ENCODE assay signal across 19 cellular contexts in the genomic region with DNA sequence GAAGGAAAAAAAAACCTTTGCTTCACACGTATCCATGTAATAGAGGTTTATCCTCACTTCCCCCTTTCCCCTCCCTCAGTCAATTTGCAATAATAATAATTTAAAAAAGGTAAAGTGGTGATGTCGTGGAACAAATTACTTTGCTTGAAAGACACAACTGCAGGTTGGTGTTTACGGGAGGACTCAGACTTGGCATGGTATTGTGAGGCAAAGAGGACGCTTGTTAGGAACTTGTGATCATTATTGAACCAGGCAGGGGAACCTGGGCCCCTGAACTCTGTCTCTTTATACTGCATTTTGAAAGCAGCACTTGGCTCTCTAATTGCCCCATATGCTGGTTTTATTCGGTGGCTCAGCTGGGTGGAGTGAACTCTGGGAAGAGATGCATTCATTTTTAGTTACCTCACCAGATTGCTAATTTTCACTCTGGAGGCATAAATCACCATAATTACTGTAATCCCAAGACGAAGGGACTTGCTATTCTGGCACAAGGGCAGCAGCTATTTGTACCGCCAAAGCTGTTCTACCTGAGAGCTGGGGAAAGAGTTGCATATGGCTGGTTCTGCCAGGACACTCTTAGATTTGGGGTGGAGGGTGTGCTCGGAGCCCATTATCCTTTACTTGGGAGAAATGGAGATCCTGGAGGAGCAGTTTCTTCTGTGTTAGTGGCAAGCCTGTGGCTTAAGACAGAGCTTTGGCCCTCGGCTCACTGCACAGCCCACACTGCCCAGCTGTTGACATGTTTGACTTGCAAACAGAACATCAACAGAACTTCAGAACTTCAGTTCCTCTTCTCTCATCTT. TPM values are rescaled to one million over a fixed set of nuclear protein-coding genes. Genes with fewer than 3 reads are reported as not detected.
DNase-seq lines count a peak whose midpoint lies in the region; ATAC-seq and TF ChIP-seq lines count a peak whose summit lies in the region.
"Had no signal": no experiment of that assay in that cellular context is flagged by ENCODE, and none has a peak within 500 bp of the region (broad histone marks: within the 10 kb centered on the region; RNA-seq: fewer than 3 reads in every experiment).

No MANE protein-coding gene starts in this region.

- H4K20me1 ChIP-seq in PC-3 (ENCODE audit: low read length): no peaks in the 10 kb centered on the region

- H3K4me1 ChIP-seq in PC-3 (ENCODE audit: insufficient read depth, low read length): no peaks in the 10 kb centered on the region
- H3K4me1 ChIP-seq in liver (ENCODE audit: control insufficient read depth in 4 of 4, insufficient read depth in 4 of 4, low read length in 3 of 4): peaks cover 17 to 60% (median 47%) of the 10 kb centered on the region in 4 donors

- no peaks in the 10 kb centered on the region for H3K36me3 Mint-ChIP-seq in T-helper 2 cell treated with Interferon-gamma antibody and Interleukin-4, amounts not matched to agents 5 μg/mL and 100 μg/mL, for 36 hours (ENCODE audit: low read depth)

- POLR2A ChIA-PET in PC-3 (lab: Charles Lee; ENCODE audit: unreplicated experiment): interaction anchor here (0.6 kb wide), 1 partner anchor 110 kb away, joined by 3 read pairs; no protein-coding TSS in a partner anchor

- no peak overlapping the region for H3K9ac ChIP-seq in PC-3 (ENCODE audit: low read length)
- peak overlapping the region in 1 of 2 donors; percentile 74 for H3K9ac ChIP-seq in liver (ENCODE audit: low read depth in 1 of 2, low read length in 2 of 2)

- intact Hi-C loops in PC-3 (cut with micrococcal nuclease): no loop called here

- CTCF ChIA-PET in PC-3 (lab: Charles Lee): no interaction called here

- no peak overlapping the region for H3K27ac Mint-ChIP-seq in T-helper 2 cell treated with Interferon-gamma antibody and Interleukin-4, amounts not matched to agents 5 μg/mL and 100 μg/mL, for 36 hours
- H3K27ac Mint-ChIP-seq: activated CD4-positive, alpha-beta T cell treated with anti-CD3 and anti-CD28 coated beads, Interleukin-2, amount 10 ng/mL, durations not matched to agents 7 days and 5 days; activated T-cell treated with anti-CD3 and anti-CD28 coated beads, Interleukin-2, amount 50 U/mL, for 72 hours had no signal

- no peak for TF ChIP-seq POLR2A in GM18505 (IDR thresholded peaks at IDR 0.05; ENCODE audit: borderline replicate concordance, extremely low read depth, insufficient read depth, insufficient read length)

- no peaks in the 10 kb centered on the region for H3K9me3 Mint-ChIP-seq in T-helper 2 cell treated with Interferon-gamma antibody and Interleukin-4, amounts not matched to agents 5 μg/mL and 100 μg/mL, for 36 hours
- H3K9me3 Mint-ChIP-seq: activated CD4-positive, alpha-beta T cell treated with anti-CD3 and anti-CD28 coated beads, Interleukin-2, amount 10 ng/mL, durations not matched to agents 7 days and 5 days; activated T-cell treated with anti-CD3 and anti-CD28 coated beads, Interleukin-2, amount 50 U/mL, for 72 hours; neural crest cell had no signal

- H3K4me3 Mint-ChIP-seq in T-helper 2 cell treated with Interferon-gamma antibody and Interleukin-4, amounts not matched to agents 5 μg/mL and 100 μg/mL, for 36 hours: no peak overlapping the region
- H3K4me3 Mint-ChIP-seq: activated CD4-positive, alpha-beta T cell treated with anti-CD3 and anti-CD28 coated beads, Interleukin-2, amount 10 ng/mL, durations not matched to agents 7 days and 5 days; activated T-cell treated with anti-CD3 and anti-CD28 coated beads, Interleukin-2, amount 50 U/mL, for 72 hours; neural crest cell had no signal

- DNase-seq in AG20443 (ENCODE audit: low spot score) (peak; percentile 64), NCI-H1694 (lab: John Stamatoyannopoulos, UW) (peak; percentile 93), PC-3 (no peak)
- DNase-seq in activated CD4-positive, alpha-beta T cell treated with anti-CD3 and anti-CD28 coated beads, Interleukin-2, amount 50 U/mL, for 1 hour: no peak
- no peak for DNase-seq in T-helper 2 cell treated with Interferon-gamma antibody and Interleukin-4, amounts not matched to agents 5 μg/mL and 100 μg/mL, for 36 hours (ENCODE audit: low spot score)
- DNase-seq: activated CD4-positive, alpha-beta T cell treated with anti-CD3 and anti-CD28 coated beads, Interleukin-2, amount 10 ng/mL, durations not matched to agents 7 days and 5 days; activated T-cell treated with anti-CD3 and anti-CD28 coated beads, Interleukin-2, amount 50 U/mL, for 72 hours; adrenal gland; AML-193; NCI-H1105 had no signal

- ATAC-seq in PC-3 (no peak), GM18505 (IDR thresholded peaks at IDR 0.05; ENCODE audit: unreplicated experiment) (no peak), HG02763 (IDR thresholded peaks at IDR 0.05; ENCODE audit: unreplicated experiment) (no peak)
- ATAC-seq: activated T-cell treated with anti-CD3 and anti-CD28 coated beads, Interleukin-2, amount 50 U/mL, for 72 hours; gastroesophageal sphincter; sciatic nerve had no signal

- H3K4me2 ChIP-seq in PC-3 (ENCODE audit: low read length): no peak overlapping the region

- H3K4me1 Mint-ChIP-seq in T-helper 2 cell treated with Interferon-gamma antibody and Interleukin-4, amounts not matched to agents 5 μg/mL and 100 μg/mL, for 36 hours (ENCODE audit: low read depth): no peaks in the 10 kb centered on the region

- H3K79me2 ChIP-seq in PC-3 (ENCODE audit: low read length): no peaks in the 10 kb centered on the region

- BruUV-seq in PC-3 (replicated peaks; lab: Mats Ljungman, UMichigan): no TSS peak

- H2AFZ ChIP-seq in PC-3 (ENCODE audit: low read length): 0 out of 2 replicates have a peak overlapping the region, but pooled peaks have one; percentile 38

- WGBS in liver: 34% methylated on average over 9 of the region's 9 CpGs

- H3K27me3 ChIP-seq in PC-3 (ENCODE audit: low read length): no peaks in the 10 kb centered on the region
- no peaks in the 10 kb centered on the region for H3K27me3 ChIP-seq in liver (ENCODE audit: control insufficient read depth in 4 of 4, insufficient read depth in 4 of 4, low read length in 3 of 4)
- H3K27me3 ChIP-seq: adrenal gland, gastroesophageal sphincter, tibial nerve had no signal

- H3K4me3 ChIP-seq in PC-3 (ENCODE audit: low read length): no peak overlapping the region
- H3K4me3 ChIP-seq in liver (ENCODE audit: low read depth in 1 of 3, low read length in 3 of 3): no peak overlapping the region
- H3K4me3 ChIP-seq: adrenal gland, gastroesophageal sphincter, HAP-1, lung, tibial nerve had no signal

- no peaks in the 10 kb centered on the region for H3F3A ChIP-seq in PC-3 (ENCODE audit: low read length, unreplicated experiment)

- H3K9me2 ChIP-seq in PC-3 (replicated peaks; ENCODE audit: low read length): no peaks in the 10 kb centered on the region

- TF ChIP-seq RAD21 in liver (IDR thresholded peaks at IDR 0.05): peak; percentile 36 to 46

- H3K27me3 Mint-ChIP-seq in T-helper 2 cell treated with Interferon-gamma antibody and Interleukin-4, amounts not matched to agents 5 μg/mL and 100 μg/mL, for 36 hours (ENCODE audit: low read depth): no peaks in the 10 kb centered on the region
- H3K27me3 Mint-ChIP-seq: activated CD4-positive, alpha-beta T cell treated with anti-CD3 and anti-CD28 coated beads, Interleukin-2, amount 10 ng/mL, durations not matched to agents 7 days and 5 days had no signal

- no peaks in the 10 kb centered on the region for H3K36me3 ChIP-seq in PC-3 (ENCODE audit: low read depth, low read length)
- no peaks in the 10 kb centered on the region for H3K36me3 ChIP-seq in liver (ENCODE audit: control insufficient read depth in 4 of 4, insufficient read depth in 3 of 4, low read depth in 1 of 4, low read length in 3 of 4)
- H3K36me3 ChIP-seq: adrenal gland, gastroesophageal sphincter, HAP-1, tibial nerve had no signal

- H3K9me3 ChIP-seq in PC-3 (ENCODE audit: low read length) (no peaks in the 10 kb centered on the region), liver (ENCODE audit: control insufficient read depth in 4 of 4, low read length in 3 of 4) (no peaks in the 10 kb centered on the region)
- H3K9me3 ChIP-seq: adrenal gland, gastroesophageal sphincter, HAP-1, tibial nerve had no signal

- H3K27ac ChIP-seq in PC-3 (ENCODE audit: low read length): no peak overlapping the region
- peak overlapping the region; percentile 89 to 97 for H3K27ac ChIP-seq in liver (ENCODE audit: low read depth in 1 of 2, low read length in 2 of 2)
- H3K27ac ChIP-seq: adrenal gland, gastroesophageal sphincter had no signal

- no peak for TF ChIP-seq CTCF in PC-3 (conservative IDR thresholded peaks at IDR 0.05; ENCODE audit: low read depth, low read length)
- TF ChIP-seq CTCF in liver (IDR thresholded peaks at IDR 0.05; ENCODE audit: low read depth, low read length, missing input control): no peak

TF ChIP-seq in liver, 16 proteins besides CTCF, POLR2A, EP300 and RAD21 (continues in another document):
- no peak for TF ChIP-seq TAF1 (conservative IDR thresholded peaks at IDR 0.05)
- TF ChIP-seq NR2F2 (IDR thresholded peaks at IDR 0.05): no peak
- peak; percentile 72 to 85 for TF ChIP-seq HNF4A (conservative IDR thresholded peaks at IDR 0.05)
- TF ChIP-seq, protein P1, sequence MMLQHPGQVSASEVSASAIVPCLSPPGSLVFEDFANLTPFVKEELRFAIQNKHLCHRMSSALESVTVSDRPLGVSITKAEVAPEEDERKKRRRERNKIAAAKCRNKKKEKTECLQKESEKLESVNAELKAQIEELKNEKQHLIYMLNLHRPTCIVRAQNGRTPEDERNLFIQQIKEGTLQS (IDR thresholded peaks at IDR 0.05): no peak
- TF ChIP-seq, protein P2, sequence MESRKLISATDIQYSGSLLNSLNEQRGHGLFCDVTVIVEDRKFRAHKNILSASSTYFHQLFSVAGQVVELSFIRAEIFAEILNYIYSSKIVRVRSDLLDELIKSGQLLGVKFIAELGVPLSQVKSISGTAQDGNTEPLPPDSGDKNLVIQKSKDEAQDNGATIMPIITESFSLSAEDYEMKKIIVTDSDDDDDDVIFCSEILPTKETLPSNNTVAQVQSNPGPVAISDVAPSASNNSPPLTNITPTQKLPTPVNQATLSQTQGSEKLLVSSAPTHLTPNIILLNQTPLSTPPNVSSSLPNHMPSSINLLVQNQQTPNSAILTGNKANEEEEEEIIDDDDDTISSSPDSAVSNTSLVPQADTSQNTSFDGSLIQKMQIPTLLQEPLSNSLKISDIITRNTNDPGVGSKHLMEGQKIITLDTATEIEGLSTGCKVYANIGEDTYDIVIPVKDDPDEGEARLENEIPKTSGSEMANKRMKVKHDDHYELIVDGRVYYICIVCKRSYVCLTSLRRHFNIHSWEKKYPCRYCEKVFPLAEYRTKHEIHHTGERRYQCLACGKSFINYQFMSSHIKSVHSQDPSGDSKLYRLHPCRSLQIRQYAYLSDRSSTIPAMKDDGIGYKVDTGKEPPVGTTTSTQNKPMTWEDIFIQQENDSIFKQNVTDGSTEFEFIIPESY (IDR thresholded peaks at IDR 0.05): peak; percentile 75

RNA-seq across cellular contexts. Expression of a gene that starts 5.7 kb away (rescaled TPM):
- total RNA-seq in PC-3 (2014; rRNA removed): 34.5 and 41.9 TPM in 2 replicates
- total RNA-seq in liver: 10 to 100 TPM; 19.2 to 19.6 TPM
- polyA plus RNA-seq in liver: 10 to 100 TPM; 10.9 to 21.3 TPM

Comparison
In these comparisons a context has a peak if more than half of its experiments do, and no peak if none do; other contexts are left out.
1. DNase-seq: peak in AG20443 (single experiment) and NCI-H1694 (single experiment); none in PC-3 (single experiment), activated CD4-positive, alpha-beta T cell treated with anti-CD3 and anti-CD28 coated beads, Interleukin-2, amount 50 U/mL, for 1 hour (single experiment) and T-helper 2 cell treated with Interferon-gamma antibody and Interleukin-4, amounts not matched to agents 5 μg/mL and 100 μg/mL, for 36 hours (single experiment).